11 cellular contexts compared by ENCODE assay signal in the genomic region with DNA sequence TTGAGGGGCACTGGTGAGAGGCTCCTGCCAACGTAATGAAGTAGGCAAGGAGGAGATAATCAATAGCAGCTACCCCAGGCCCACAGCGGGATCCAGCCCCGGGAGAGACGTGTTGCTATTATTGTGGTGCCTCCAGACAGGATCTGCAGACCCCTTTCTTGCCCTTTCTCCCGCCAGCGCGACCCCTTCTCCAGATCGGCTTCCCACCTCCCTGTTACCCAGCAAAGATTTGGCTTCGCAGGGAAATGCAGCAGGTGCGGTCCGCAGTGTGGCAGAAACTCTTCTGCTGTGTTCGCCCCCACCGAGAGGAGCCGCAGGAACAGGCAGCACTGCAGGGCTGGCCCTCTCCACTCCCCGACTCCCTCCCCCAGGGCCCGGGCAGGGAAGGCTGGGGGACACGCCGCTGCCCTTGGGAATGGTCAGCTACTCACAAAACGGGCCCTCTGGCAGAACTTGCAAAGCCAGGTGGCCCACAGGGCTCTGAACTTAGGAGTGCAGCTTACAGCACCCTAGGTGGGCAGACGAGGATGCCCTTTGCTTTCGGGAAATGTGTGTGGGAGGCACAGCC. TPM values are rescaled to one million over a fixed set of nuclear protein-coding genes. Genes with fewer than 3 reads are reported as not detected.
DNase-seq lines count a peak whose midpoint lies in the region; TF ChIP-seq lines count a peak whose summit lies in the region.
"Had no signal": no experiment of that assay in that cellular context is flagged by ENCODE, and none has a peak within 500 bp of the region (broad histone marks: within the 10 kb centered on the region; RNA-seq: fewer than 3 reads in every experiment).

No MANE protein-coding gene starts in this region.

- TF ChIP-seq CTCF in Peyer's patch (IDR thresholded peaks at IDR 0.05) (no peak), esophagus squamous epithelium (IDR thresholded peaks at IDR 0.05) (no peak)

- peaks cover 0 to 16% of the 10 kb centered on the region in 2 donors for H3K36me3 Mint-ChIP-seq in CD4-positive, alpha-beta memory T cell

- H3K27me3 Mint-ChIP-seq in CD4-positive, alpha-beta memory T cell: peaks cover 25 to 45% of the 10 kb centered on the region in 2 donors

- peaks cover 8 to 30% (median 19%) of the 10 kb centered on the region in 4 donors for H3K4me1 Mint-ChIP-seq in CD4-positive, alpha-beta memory T cell

- CTCF ChIA-PET in CD4-positive, alpha-beta memory T cell (lab: Charles Lee; ENCODE audit: partially characterized antibody): interaction anchor here (1.0 to 5.4 kb wide), 5 partner anchors 12 to 172 kb away, joined by 3 to 34 read pairs (median 3); no protein-coding TSS in a partner anchor

- TF ChIP-seq POLR2A in Peyer's patch (IDR thresholded peaks at IDR 0.05) (no peak), esophagus squamous epithelium (IDR thresholded peaks at IDR 0.05) (no peak)

- peak in 1 of 5 donors; percentile 11 for DNase-seq in CD4-positive, alpha-beta memory T cell
- no peak for DNase-seq in Peyer's patch
- DNase-seq in esophagus squamous epithelium (lab: John Stamatoyannopoulos, UW): no peak
- DNase-seq in posterior cingulate gyrus: peak in 7 of 10 donors; percentile 45 to 92 (median 63)
- no peak for DNase-seq in stimulated activated CD4-positive, alpha-beta T cell treated with anti-CD3 and anti-CD28 coated beads, Interleukin-1b, Interleukin-23, amount 100 ng/mL, for 48 hours
- DNase-seq in OCI-M2 (lab: John Stamatoyannopoulos, UW; ENCODE audit: unreplicated experiment): no peak
- DNase-seq in SKM-1 (lab: John Stamatoyannopoulos, UW; ENCODE audit: unreplicated experiment): no peak
- DNase-seq in MG63: no peak
- DNase-seq: activated CD4-positive, alpha-beta T cell treated with anti-CD3 and anti-CD28 coated beads, Interleukin-2, amount 50 U/mL, for 4 hours had no signal

- H3K4me3 Mint-ChIP-seq in CD4-positive, alpha-beta memory T cell: peak overlapping the region; percentile 67 to 83 (median 70)

- POLR2A ChIA-PET in CD4-positive, alpha-beta memory T cell (lab: Charles Lee; ENCODE audit: partially characterized antibody): interaction anchor here (0.6 to 2.6 kb wide), 5 partner anchors 12 to 269 kb away, joined by 3 to 13 read pairs (median 4); a partner anchor contains a TSS

- H3K9me3 ChIP-seq in CD4-positive, alpha-beta memory T cell (ENCODE audit: control insufficient read depth in 1 of 2, low read length in 2 of 2): no peaks in the 10 kb centered on the region
- H3K9me3 ChIP-seq in Peyer's patch: no peaks in the 10 kb centered on the region
- H3K9me3 ChIP-seq in esophagus squamous epithelium: no peaks in the 10 kb centered on the region
- no peaks in the 10 kb centered on the region for H3K9me3 ChIP-seq in MG63
- H3K9me3 ChIP-seq: pancreas had no signal

- no peaks in the 10 kb centered on the region for H3K36me3 ChIP-seq in CD4-positive, alpha-beta memory T cell (ENCODE audit: insufficient read depth, low read length)
- H3K36me3 ChIP-seq in Peyer's patch (no peaks in the 10 kb centered on the region), esophagus squamous epithelium (no peaks in the 10 kb centered on the region), MG63 (no peaks in the 10 kb centered on the region)
- H3K36me3 ChIP-seq: pancreas had no signal

- H3K27me3 ChIP-seq in CD4-positive, alpha-beta memory T cell (ENCODE audit: insufficient read depth, low read length): peaks cover 31% of the 10 kb centered on the region
- H3K27me3 ChIP-seq in Peyer's patch: peaks cover 0 to 22% of the 10 kb centered on the region in 2 donors
- H3K27me3 ChIP-seq in esophagus squamous epithelium: peaks cover 0 to 94% (median 13%) of the 10 kb centered on the region in 4 donors
- peaks cover 68% of the 10 kb centered on the region for H3K27me3 ChIP-seq in MG63
- H3K27me3 ChIP-seq: pancreas had no signal

- intact Hi-C loops in CD4-positive, alpha-beta memory T cell (cut with micrococcal nuclease): no loop called here
- intact Hi-C loops in esophagus squamous epithelium (cut with DNase I) (no loop called here), posterior cingulate gyrus (cut with DNase I) (no loop called here)

- H3K9me3 Mint-ChIP-seq in CD4-positive, alpha-beta memory T cell: no peaks in the 10 kb centered on the region

- no peak overlapping the region for H3K27ac Mint-ChIP-seq in CD4-positive, alpha-beta memory T cell

- H3K4me1 ChIP-seq in CD4-positive, alpha-beta memory T cell (ENCODE audit: insufficient read depth, low read length): peaks cover 21% of the 10 kb centered on the region
- H3K4me1 ChIP-seq in Peyer's patch: peaks cover 0 to 26% (median 14%) of the 10 kb centered on the region in 4 donors
- H3K4me1 ChIP-seq in esophagus squamous epithelium: peaks cover 11 to 33% (median 18%) of the 10 kb centered on the region in 3 donors
- H3K4me1 ChIP-seq: pancreas had no signal

- 9 to 40% methylated on average over 1 to 8 of the region's 21 CpGs for WGBS in esophagus squamous epithelium, 2 donors

- H3K4me3 ChIP-seq in CD4-positive, alpha-beta memory T cell (ENCODE audit: low read length in 2 of 2): no peak overlapping the region
- H3K4me3 ChIP-seq in Peyer's patch: peak overlapping the region; percentile 37 to 65 (median 52)
- peak overlapping the region; percentile 39 to 71 (median 52) for H3K4me3 ChIP-seq in esophagus squamous epithelium
- H3K4me3 ChIP-seq in MG63: no peak overlapping the region

- H3K27ac ChIP-seq in CD4-positive, alpha-beta memory T cell (ENCODE audit: low read depth, low read length): no peak overlapping the region
- no peak overlapping the region for H3K27ac ChIP-seq in Peyer's patch
- H3K27ac ChIP-seq in esophagus squamous epithelium: no peak overlapping the region
- H3K27ac ChIP-seq: KMS-11, pancreas had no signal

RNA-seq across cellular contexts. Expression of a gene that starts 1.6 kb away (rescaled TPM):
- total RNA-seq in CD4-positive, alpha-beta memory T cell: 1 to 10 TPM; 1.2 to 2.2 TPM
- 1 to 10 TPM in 1 of 2 donors, under 1 TPM in 1; 0.26 to 1.0 TPM for polyA plus RNA-seq in CD4-positive, alpha-beta memory T cell
- under 1 TPM in 2 of 4 donors, not detected in 2; 0.38 to 0.40 TPM for total RNA-seq in Peyer's patch
- 1 to 10 TPM in 1 of 4 donors, under 1 TPM in 3; 0.04 to 2.0 (median 0.67) TPM for total RNA-seq in esophagus squamous epithelium
- 0.17 TPM in 1 of 2 replicates, not detected in the other for total RNA-seq in MG63 (2014; rRNA removed; shearing (Covaris generic); ENCODE audit: low replicate concordance)

Comparison
In these comparisons a context has a peak if more than half of its experiments do, and no peak if none do; other contexts are left out.
1. DNase-seq: peak in posterior cingulate gyrus (7 of 10); none in Peyer's patch (0 of 3), esophagus squamous epithelium (single experiment), stimulated activated CD4-positive, alpha-beta T cell treated with anti-CD3 and anti-CD28 coated beads, Interleukin-1b, Interleukin-23, amount 100 ng/mL, for 48 hours (single experiment), OCI-M2 (single experiment), SKM-1 (single experiment) and MG63 (single experiment).
2. H3K4me3 ChIP-seq: peak in Peyer's patch (4 of 4) and esophagus squamous epithelium (4 of 4); none in CD4-positive, alpha-beta memory T cell (0 of 2) and MG63 (single experiment).